In the genomic region with DNA sequence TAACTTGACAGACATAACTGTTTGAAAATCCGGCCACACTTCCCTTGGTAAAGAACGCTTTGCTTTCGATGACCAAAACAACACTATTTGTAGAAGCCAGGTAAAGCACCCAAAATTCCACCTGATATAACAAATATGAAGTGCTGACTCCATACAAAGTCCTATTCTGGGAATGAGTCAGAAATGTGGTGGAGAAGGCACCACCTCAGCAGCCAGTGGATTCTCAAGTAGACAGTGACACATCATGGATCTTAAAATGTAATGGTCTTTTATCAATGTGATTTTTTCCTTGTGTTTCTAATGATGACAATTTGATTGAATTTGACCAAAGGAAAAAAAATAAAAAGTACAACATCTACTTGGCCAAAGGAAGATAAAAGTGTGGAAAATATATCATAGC, we compare ENCODE assay signal across 24 cellular contexts.
DNase-seq lines count a peak whose midpoint lies in the region; ATAC-seq and TF ChIP-seq lines count a peak whose summit lies in the region.
"Had no signal": no experiment of that assay in that cellular context is flagged by ENCODE, and none has a peak within 500 bp of the region (broad histone marks: within the 10 kb centered on the region; RNA-seq: fewer than 3 reads in every experiment).

No MANE protein-coding gene starts in this region.

- H3F3A ChIP-seq in GM23338 (replicated peaks; ENCODE audit: low read depth) = no peaks in the 10 kb centered on the region

- intact Hi-C loops in mammary epithelial cell (cut with micrococcal nuclease) (loop anchor here (1.0 to 5.0 kb wide), 8 partner anchors 98 to 1195 kb away; no protein-coding TSS in a partner anchor), MCF 10A (cut with micrococcal nuclease) (loop anchor here (1.0 to 10.0 kb wide), 3 partner anchors 103 to 671 kb away; partner anchors contain the start of gene WNT5A)

- H3K4me1 Mint-ChIP-seq in MCF 10A (ENCODE audit: insufficient read depth, unreplicated experiment) (peaks cover 16% of the 10 kb centered on the region), endodermal cell (peaks cover 24% of the 10 kb centered on the region), GM23338 (peaks cover 27% of the 10 kb centered on the region)
- H3K4me1 Mint-ChIP-seq: activated naive CD4-positive, alpha-beta T cell treated with anti-CD3 and anti-CD28 coated beads, Interleukin-2, amount 50 U/mL, for 24 hours had no signal

- H3K9me3 Mint-ChIP-seq in MCF 10A (ENCODE audit: unreplicated experiment) (no peaks in the 10 kb centered on the region), endodermal cell (no peaks in the 10 kb centered on the region), GM23338 (0 out of 3 replicates have a peak, but pooled peaks cover 6% of the 10 kb centered on the region)
- H3K9me3 Mint-ChIP-seq: activated naive CD4-positive, alpha-beta T cell treated with anti-CD3 and anti-CD28 coated beads, Interleukin-2, amount 50 U/mL, for 24 hours; natural killer cell had no signal

- H3K27me3 ChIP-seq in mammary epithelial cell (ENCODE audit: insufficient read depth, low read length) (no peaks in the 10 kb centered on the region), adipocyte (replicated peaks; ENCODE audit: control insufficient read depth, insufficient read depth, low read length) (peaks cover 9% of the 10 kb centered on the region), foreskin keratinocyte (no peaks in the 10 kb centered on the region), endodermal cell (ENCODE audit: control insufficient read depth, insufficient read depth, low read length, poor library complexity, severe bottlenecking) (no peaks in the 10 kb centered on the region), GM23338 (ENCODE audit: insufficient read depth) (no peaks in the 10 kb centered on the region)
- H3K27me3 ChIP-seq: gastrocnemius medialis had no signal

- H3K27ac ChIP-seq in mammary epithelial cell (ENCODE audit: insufficient read depth, low read depth, low read length) = no peak overlapping the region
- no peak overlapping the region for H3K27ac ChIP-seq in foreskin keratinocyte
- no peak overlapping the region for H3K27ac ChIP-seq in endodermal cell (ENCODE audit: low read depth, low read length)
- no peak overlapping the region for H3K27ac ChIP-seq in GM23338 (ENCODE audit: low read depth)
- H3K27ac ChIP-seq: 22Rv1, gastrocnemius medialis, prostate gland, tibial artery had no signal

- H4K20me1 ChIP-seq in mammary epithelial cell (ENCODE audit: insufficient read depth, low read length) = no peaks in the 10 kb centered on the region
- no peaks in the 10 kb centered on the region for H4K20me1 ChIP-seq in GM23338 (replicated peaks; ENCODE audit: insufficient read depth)

- H3K4me2 ChIP-seq in mammary epithelial cell (ENCODE audit: insufficient read depth, low read depth, low read length) (no peak overlapping the region), GM23338 (no peak overlapping the region)

- no peak overlapping the region for H3K4me3 ChIP-seq in mammary epithelial cell (replicated peaks in 1 of 3; ENCODE audit: insufficient read depth in 1 of 3, low read depth in 2 of 3, low read length in 3 of 3)
- H3K4me3 ChIP-seq in adipocyte (ENCODE audit: low read length) = no peak overlapping the region
- no peak overlapping the region for H3K4me3 ChIP-seq in endodermal cell (ENCODE audit: low read length)
- no peak overlapping the region for H3K4me3 ChIP-seq in GM23338
- H3K4me3 ChIP-seq: gastrocnemius medialis, lung, prostate gland, tibial artery had no signal

- in situ Hi-C loops in mammary epithelial cell (cut with MboI; ENCODE audit: low sequenced_read_pairs in 2 of 2) = loop anchor here (10.0 to 25.0 kb wide), 3 partner anchors 103 to 265 kb away; partner anchors contain the start of gene WNT5A (in 1 of the 2)

- H3K4me3 Mint-ChIP-seq in MCF 10A (ENCODE audit: unreplicated experiment) (no peak overlapping the region), endodermal cell (no peak overlapping the region), GM23338 (no peak overlapping the region)
- H3K4me3 Mint-ChIP-seq: activated naive CD4-positive, alpha-beta T cell treated with anti-CD3 and anti-CD28 coated beads, Interleukin-2, amount 50 U/mL, for 24 hours; CD14-positive monocyte; natural killer cell; stimulated activated naive B cell treated with anti-CD40 and anti-IgM and Interleukin-4, amounts not matched to agents 10 μg/mL and 1 μg/mL and 100 μg/mL, for 72 hours had no signal

- H3K4me1 ChIP-seq in mammary epithelial cell (ENCODE audit: insufficient read depth, low read length) (peaks cover 35% of the 10 kb centered on the region), adipocyte (ENCODE audit: control insufficient read depth, insufficient read depth, low read length) (peaks cover 19% of the 10 kb centered on the region), foreskin keratinocyte (peaks cover 42% of the 10 kb centered on the region), endodermal cell (ENCODE audit: control insufficient read depth, insufficient read depth, low read length) (peaks cover 5% of the 10 kb centered on the region), GM23338 (ENCODE audit: insufficient read depth) (peaks cover 19% of the 10 kb centered on the region)
- H3K4me1 ChIP-seq: gastrocnemius medialis, prostate gland, tibial artery had no signal

- H2AFZ ChIP-seq in mammary epithelial cell (ENCODE audit: low read depth, low read length) (no peak overlapping the region), GM23338 (no peak overlapping the region)

- ATAC-seq in foreskin keratinocyte (peak; percentile 43), GM23338 (no peak), GM18870 (IDR thresholded peaks at IDR 0.05; ENCODE audit: unreplicated experiment) (no peak)
- ATAC-seq: gastrocnemius medialis; natural killer cell; stimulated activated naive B cell treated with anti-CD40 and anti-IgM and Interleukin-4, amounts not matched to agents 10 μg/mL and 1 μg/mL and 100 μg/mL, for 72 hours had no signal

- CTCF ChIA-PET in mammary epithelial cell (lab: Charles Lee; ENCODE audit: low non-redundant PET) (no interaction called here), MCF 10A (lab: Yijun Ruan, JAX) (interaction anchor here (0.6 kb wide), 1 partner anchor 777 kb away, joined by 4 read pairs; no protein-coding TSS in a partner anchor)

- no peak overlapping the region for H3K27ac Mint-ChIP-seq in MCF 10A (ENCODE audit: low read depth, unreplicated experiment)
- no peak overlapping the region for H3K27ac Mint-ChIP-seq in endodermal cell
- H3K27ac Mint-ChIP-seq in GM23338 = no peak overlapping the region
- H3K27ac Mint-ChIP-seq: activated naive CD4-positive, alpha-beta T cell treated with anti-CD3 and anti-CD28 coated beads, Interleukin-2, amount 50 U/mL, for 24 hours; natural killer cell; stimulated activated naive B cell treated with anti-CD40 and anti-IgM and Interleukin-4, amounts not matched to agents 10 μg/mL and 1 μg/mL and 100 μg/mL, for 72 hours had no signal

- no peaks in the 10 kb centered on the region for H3K79me2 ChIP-seq in mammary epithelial cell (ENCODE audit: insufficient read depth, low read length)
- H3K79me2 ChIP-seq in GM23338 (replicated peaks; ENCODE audit: insufficient read depth) = no peaks in the 10 kb centered on the region

- H3K27me3 Mint-ChIP-seq in MCF 10A (ENCODE audit: insufficient read depth, unreplicated experiment) (no peaks in the 10 kb centered on the region), endodermal cell (ENCODE audit: insufficient read depth) (peaks cover 4% of the 10 kb centered on the region), GM23338 (ENCODE audit: insufficient read depth, low read depth, poor library complexity) (no peaks in the 10 kb centered on the region)
- H3K27me3 Mint-ChIP-seq: activated naive CD4-positive, alpha-beta T cell treated with anti-CD3 and anti-CD28 coated beads, Interleukin-2, amount 50 U/mL, for 24 hours had no signal

- no peak for TF ChIP-seq CTCF in mammary epithelial cell (conservative IDR thresholded peaks at IDR 0.05 in 1 of 2, IDR thresholded peaks at IDR 0.05 in 1 of 2; ENCODE audit: extremely low read depth in 1 of 2, insufficient read depth in 1 of 2, low read depth in 1 of 2, low read length in 2 of 2)
- TF ChIP-seq CTCF in MCF 10A (IDR thresholded peaks at IDR 0.05; ENCODE audit: unreplicated experiment) = no peak
- TF ChIP-seq CTCF in foreskin keratinocyte (conservative IDR thresholded peaks at IDR 0.05) = peak; percentile 60
- no peak for TF ChIP-seq CTCF in endodermal cell (conservative IDR thresholded peaks at IDR 0.05)
- no peak for TF ChIP-seq CTCF in GM23338 (conservative IDR thresholded peaks at IDR 0.05; ENCODE audit: low read depth in 2 of 2)
- no peak for TF ChIP-seq CTCF in GM10266 (IDR thresholded peaks at IDR 0.05; ENCODE audit: control insufficient read depth, insufficient read depth, low read depth, missing control alignments)

- H3K9ac ChIP-seq in mammary epithelial cell (ENCODE audit: insufficient read depth, low read length) (no peak overlapping the region), adipocyte (ENCODE audit: low read length) (no peak overlapping the region), endodermal cell (ENCODE audit: extremely low read depth, low read length, poor library complexity, severe bottlenecking) (no peak overlapping the region)

- dilution Hi-C loops in mammary epithelial cell (cut with HindIII; ENCODE audit: low sequenced_read_pairs) = no loop called here

- DNase-seq in mammary epithelial cell (peak; percentile 69), MCF 10A (ENCODE audit: unreplicated experiment) (no peak), adipocyte (ENCODE audit: low read depth) (peak; percentile 53), foreskin keratinocyte (peak in 1 of 2 donors; percentile 70), endodermal cell (no peak), GM23338 (ENCODE audit: low spot score) (no peak), GM10266 (ENCODE audit: extremely low spot score) (no peak)
- DNase-seq: activated CD4-positive, alpha-beta T cell treated with anti-CD3 and anti-CD28 coated beads, Interleukin-2, amount 50 U/mL, for 4 hours; DMS53; effector CD8-positive, alpha-beta T cell; gastrocnemius medialis; natural killer cell; NCI-H2029 treated with DMSO at 0.1 percent for 48 hours; Right ventricle myocardium superior; stimulated activated CD4-positive, alpha-beta T cell treated with anti-CD3 and anti-CD28 coated beads, Interleukin-12 subunit alpha, Interleukin-12 subunit beta, amount 100 ng/mL, for 4 hours; stimulated activated naive B cell treated with anti-CD40 and anti-IgM and Interleukin-4, amounts not matched to agents 10 μg/mL and 1 μg/mL and 100 μg/mL, for 72 hours; T-helper 1 cell; tibial artery had no signal

- H3K9me2 ChIP-seq in GM23338 (ENCODE audit: insufficient read depth) = peaks cover 15% of the 10 kb centered on the region

- POLR2A ChIA-PET in MCF 10A (lab: Yijun Ruan, JAX) = no interaction called here

- H3K36me3 ChIP-seq in mammary epithelial cell (ENCODE audit: insufficient read depth, low read length) (no peaks in the 10 kb centered on the region), adipocyte (ENCODE audit: control insufficient read depth, insufficient read depth, low read length, severe bottlenecking) (no peaks in the 10 kb centered on the region), endodermal cell (ENCODE audit: control insufficient read depth, insufficient read depth, low read length) (no peaks in the 10 kb centered on the region), GM23338 (ENCODE audit: insufficient read depth) (no peaks in the 10 kb centered on the region)
- H3K36me3 ChIP-seq: gastrocnemius medialis, prostate gland, tibial artery had no signal

- H3K9me3 ChIP-seq in mammary epithelial cell (replicated peaks; ENCODE audit: insufficient read depth, low read length) = no peaks in the 10 kb centered on the region
- no peaks in the 10 kb centered on the region for H3K9me3 ChIP-seq in adipocyte (ENCODE audit: control insufficient read depth, low read length)
- H3K9me3 ChIP-seq in endodermal cell (ENCODE audit: control insufficient read depth, low read length) = no peaks in the 10 kb centered on the region
- H3K9me3 ChIP-seq: gastrocnemius medialis, prostate gland, tibial artery had no signal

- no TSS peak for BruUV-seq in mammary epithelial cell (replicated peaks; lab: Mats Ljungman, UMichigan)
- no TSS peak for BruUV-seq in MCF 10A (replicated peaks; lab: Mats Ljungman, UMichigan)

- H3K36me3 Mint-ChIP-seq in MCF 10A (ENCODE audit: insufficient read depth, unreplicated experiment) = no peaks in the 10 kb centered on the region
- H3K36me3 Mint-ChIP-seq in endodermal cell (ENCODE audit: low read depth) = no peaks in the 10 kb centered on the region
- H3K36me3 Mint-ChIP-seq in GM23338 (ENCODE audit: low read depth) = peaks cover 7% of the 10 kb centered on the region
- H3K36me3 Mint-ChIP-seq: activated naive CD4-positive, alpha-beta T cell treated with anti-CD3 and anti-CD28 coated beads, Interleukin-2, amount 50 U/mL, for 24 hours; CD14-positive monocyte; natural killer cell; stimulated activated naive B cell treated with anti-CD40 and anti-IgM and Interleukin-4, amounts not matched to agents 10 μg/mL and 1 μg/mL and 100 μg/mL, for 72 hours had no signal

- WGBS in mammary epithelial cell (ENCODE audit: low coverage, missing lambda C conversion rate) = 94% methylated on average over 3 of the region's 3 CpGs
- 83 to 93% methylated on average over 1 to 3 of the region's 3 CpGs for WGBS in endodermal cell (ENCODE audit: insufficient coverage in 1 of 2, insufficient read length in 1 of 2), 2 experiments

Comparison
In these comparisons a context has a peak if more than half of its experiments do, and no peak if none do; other contexts are left out.
1. DNase-seq: peak in mammary epithelial cell (single experiment) and adipocyte (single experiment); none in MCF 10A (single experiment), endodermal cell (single experiment), GM23338 (single experiment) and GM10266 (single experiment).